Comparison of ENCODE assay signal across 1 cellular context in the genomic region with DNA sequence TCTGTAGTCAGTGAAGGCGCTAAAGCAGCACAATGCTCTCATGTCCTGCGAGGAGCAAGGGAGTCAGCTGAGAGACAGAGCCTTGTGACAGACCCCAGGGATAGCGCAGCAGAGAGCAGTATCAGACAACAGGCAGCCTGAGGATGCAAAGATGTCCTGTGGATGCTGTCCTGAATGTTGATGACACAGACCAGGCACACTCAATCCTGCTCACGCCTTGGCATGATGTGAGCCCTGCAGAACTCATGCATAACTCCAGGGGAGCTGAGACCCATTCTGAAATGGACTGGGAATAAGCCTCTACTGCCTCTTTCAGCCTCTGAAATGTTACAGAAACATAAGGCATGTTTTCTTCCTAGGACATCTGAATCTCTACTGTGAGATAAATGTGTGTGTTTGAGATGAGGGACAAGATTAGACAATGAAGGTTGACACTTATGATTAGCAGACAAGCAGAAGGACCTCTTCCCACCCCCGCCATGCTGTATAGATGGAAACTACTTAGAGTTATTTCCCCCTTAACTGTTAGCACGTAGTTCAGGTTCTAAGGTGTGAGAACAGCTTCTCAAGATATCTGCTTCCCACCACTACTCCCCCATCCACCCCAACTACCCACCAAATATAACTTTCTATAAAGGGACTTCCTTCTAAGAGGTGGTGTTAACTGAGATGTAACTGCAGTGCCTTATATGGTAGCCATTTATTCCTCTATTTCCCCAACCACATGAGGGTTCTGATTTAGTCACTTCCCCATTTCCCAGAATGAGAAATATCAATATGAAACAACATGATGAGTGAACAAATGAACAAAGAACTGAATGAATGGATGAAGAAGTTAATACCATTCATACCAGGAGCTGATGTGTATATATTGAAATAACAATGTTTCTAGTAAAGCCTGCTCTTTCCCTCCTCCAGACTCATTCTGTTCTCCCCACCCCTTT.
TF ChIP-seq lines count a peak whose summit lies in the region.

No MANE protein-coding gene starts in this region.

TF ChIP-seq in GM12878, 131 proteins besides CTCF, POLR2A, EP300 and RAD21 (continued from another document and continues in another):
- TF ChIP-seq HSF1 (IDR thresholded peaks at IDR 0.05; ENCODE audit: low read depth, low read length), result no peak
- TF ChIP-seq CBX3 (IDR thresholded peaks at IDR 0.05; ENCODE audit: borderline replicate concordance, low read depth), result no peak
- TF ChIP-seq JUND (IDR thresholded peaks at IDR 0.05; ENCODE audit: low read depth, low read length), result no peak
- TF ChIP-seq SREBF1 (IDR thresholded peaks at IDR 0.05; ENCODE audit: low read length), result no peak
- no peak; the same call in none of the 2 replicates for TF ChIP-seq ZNF687 (IDR thresholded peaks at IDR 0.05)
- TF ChIP-seq CHD4 (IDR thresholded peaks at IDR 0.05), result no peak
- TF ChIP-seq KAT2A (conservative IDR thresholded peaks at IDR 0.05; ENCODE audit: control insufficient read depth, low read depth, low read length), result no peak
- TF ChIP-seq WRNIP1 (IDR thresholded peaks at IDR 0.05; ENCODE audit: borderline replicate concordance, low read depth, low read length), result no peak
- TF ChIP-seq RUNX3 (IDR thresholded peaks at IDR 0.05; ENCODE audit: low read length), result no peak
- no peak for TF ChIP-seq KDM1A (IDR thresholded peaks at IDR 0.05; ENCODE audit: borderline replicate concordance)
- TF ChIP-seq, protein P1, sequence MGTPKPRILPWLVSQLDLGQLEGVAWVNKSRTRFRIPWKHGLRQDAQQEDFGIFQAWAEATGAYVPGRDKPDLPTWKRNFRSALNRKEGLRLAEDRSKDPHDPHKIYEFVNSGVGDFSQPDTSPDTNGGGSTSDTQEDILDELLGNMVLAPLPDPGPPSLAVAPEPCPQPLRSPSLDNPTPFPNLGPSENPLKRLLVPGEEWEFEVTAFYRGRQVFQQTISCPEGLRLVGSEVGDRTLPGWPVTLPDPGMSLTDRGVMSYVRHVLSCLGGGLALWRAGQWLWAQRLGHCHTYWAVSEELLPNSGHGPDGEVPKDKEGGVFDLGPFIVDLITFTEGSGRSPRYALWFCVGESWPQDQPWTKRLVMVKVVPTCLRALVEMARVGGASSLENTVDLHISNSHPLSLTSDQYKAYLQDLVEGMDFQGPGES (IDR thresholded peaks at IDR 0.05), result no peak
- peak; percentile 10; the same call in 1 of the 3 replicates for TF ChIP-seq POU2F2 (IDR thresholded peaks at IDR 0.05; ENCODE audit: borderline replicate concordance, low read depth, low read length)
- no peak for TF ChIP-seq RAD51 (IDR thresholded peaks at IDR 0.05)
- no peak for TF ChIP-seq PML (IDR thresholded peaks at IDR 0.05; ENCODE audit: low read length)
- TF ChIP-seq BACH1 (IDR thresholded peaks at IDR 0.05; ENCODE audit: borderline replicate concordance), result 0 out of 2 replicates have a peak, but pooled peaks have one; percentile 36
- no peak for TF ChIP-seq SMC3 (IDR thresholded peaks at IDR 0.05; ENCODE audit: borderline replicate concordance, low read length)
- peak; percentile 57; the same call in 1 of the 2 replicates for TF ChIP-seq TCF12 (IDR thresholded peaks at IDR 0.05; ENCODE audit: low read depth, low read length)
- TF ChIP-seq EED (IDR thresholded peaks at IDR 0.05; ENCODE audit: low read depth), result peak; percentile 86
- peak; percentile 92 for TF ChIP-seq ZBED1 (IDR thresholded peaks at IDR 0.05; ENCODE audit: borderline replicate concordance)
- TF ChIP-seq, protein P2, sequence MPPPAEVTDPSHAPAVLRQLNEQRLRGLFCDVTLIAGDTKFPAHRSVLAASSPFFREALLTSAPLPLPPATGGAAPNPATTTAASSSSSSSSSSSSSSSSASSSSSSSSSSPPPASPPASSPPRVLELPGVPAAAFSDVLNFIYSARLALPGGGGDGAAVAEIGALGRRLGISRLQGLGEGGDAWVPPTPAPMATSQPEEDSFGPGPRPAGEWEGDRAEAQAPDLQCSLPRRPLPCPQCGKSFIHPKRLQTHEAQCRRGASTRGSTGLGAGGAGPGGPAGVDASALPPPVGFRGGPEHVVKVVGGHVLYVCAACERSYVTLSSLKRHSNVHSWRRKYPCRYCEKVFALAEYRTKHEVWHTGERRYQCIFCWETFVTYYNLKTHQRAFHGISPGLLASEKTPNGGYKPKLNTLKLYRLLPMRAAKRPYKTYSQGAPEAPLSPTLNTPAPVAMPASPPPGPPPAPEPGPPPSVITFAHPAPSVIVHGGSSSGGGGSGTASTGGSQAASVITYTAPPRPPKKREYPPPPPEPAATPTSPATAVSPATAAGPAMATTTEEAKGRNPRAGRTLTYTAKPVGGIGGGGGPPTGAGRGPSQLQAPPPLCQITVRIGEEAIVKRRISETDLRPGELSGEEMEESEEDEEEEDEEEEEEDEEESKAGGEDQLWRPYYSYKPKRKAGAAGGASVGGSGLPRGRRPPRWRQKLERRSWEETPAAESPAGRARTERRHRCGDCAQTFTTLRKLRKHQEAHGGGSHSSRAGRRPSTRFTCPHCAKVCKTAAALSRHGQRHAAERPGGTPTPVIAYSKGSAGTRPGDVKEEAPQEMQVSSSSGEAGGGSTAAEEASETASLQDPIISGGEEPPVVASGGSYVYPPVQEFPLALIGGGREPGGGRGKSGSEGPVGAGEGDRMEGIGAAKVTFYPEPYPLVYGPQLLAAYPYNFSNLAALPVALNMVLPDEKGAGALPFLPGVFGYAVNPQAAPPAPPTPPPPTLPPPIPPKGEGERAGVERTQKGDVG (CRISPR knock-in tag; IDR thresholded peaks at IDR 0.05), result no peak
- TF ChIP-seq, protein P3, sequence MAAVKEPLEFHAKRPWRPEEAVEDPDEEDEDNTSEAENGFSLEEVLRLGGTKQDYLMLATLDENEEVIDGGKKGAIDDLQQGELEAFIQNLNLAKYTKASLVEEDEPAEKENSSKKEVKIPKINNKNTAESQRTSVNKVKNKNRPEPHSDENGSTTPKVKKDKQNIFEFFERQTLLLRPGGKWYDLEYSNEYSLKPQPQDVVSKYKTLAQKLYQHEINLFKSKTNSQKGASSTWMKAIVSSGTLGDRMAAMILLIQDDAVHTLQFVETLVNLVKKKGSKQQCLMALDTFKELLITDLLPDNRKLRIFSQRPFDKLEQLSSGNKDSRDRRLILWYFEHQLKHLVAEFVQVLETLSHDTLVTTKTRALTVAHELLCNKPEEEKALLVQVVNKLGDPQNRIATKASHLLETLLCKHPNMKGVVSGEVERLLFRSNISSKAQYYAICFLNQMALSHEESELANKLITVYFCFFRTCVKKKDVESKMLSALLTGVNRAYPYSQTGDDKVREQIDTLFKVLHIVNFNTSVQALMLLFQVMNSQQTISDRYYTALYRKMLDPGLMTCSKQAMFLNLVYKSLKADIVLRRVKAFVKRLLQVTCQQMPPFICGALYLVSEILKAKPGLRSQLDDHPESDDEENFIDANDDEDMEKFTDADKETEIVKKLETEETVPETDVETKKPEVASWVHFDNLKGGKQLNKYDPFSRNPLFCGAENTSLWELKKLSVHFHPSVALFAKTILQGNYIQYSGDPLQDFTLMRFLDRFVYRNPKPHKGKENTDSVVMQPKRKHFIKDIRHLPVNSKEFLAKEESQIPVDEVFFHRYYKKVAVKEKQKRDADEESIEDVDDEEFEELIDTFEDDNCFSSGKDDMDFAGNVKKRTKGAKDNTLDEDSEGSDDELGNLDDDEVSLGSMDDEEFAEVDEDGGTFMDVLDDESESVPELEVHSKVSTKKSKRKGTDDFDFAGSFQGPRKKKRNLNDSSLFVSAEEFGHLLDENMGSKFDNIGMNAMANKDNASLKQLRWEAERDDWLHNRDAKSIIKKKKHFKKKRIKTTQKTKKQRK (IDR thresholded peaks at IDR 0.05; ENCODE audit: low read depth, low read length), result no peak; the same call in 1 of the 2 replicates
- TF ChIP-seq MXI1 (IDR thresholded peaks at IDR 0.05; ENCODE audit: low read depth, low read length), result no peak
- peak; percentile 46; the same call in 1 of the 2 replicates for TF ChIP-seq CBFB (IDR thresholded peaks at IDR 0.05; ENCODE audit: low read depth)
- TF ChIP-seq NFYA (IDR thresholded peaks at IDR 0.05; ENCODE audit: borderline replicate concordance, low read depth, low read length), result no peak
- TF ChIP-seq ZSCAN29 (IDR thresholded peaks at IDR 0.05), result no peak
- TF ChIP-seq HCFC1 (IDR thresholded peaks at IDR 0.05; ENCODE audit: low read length), result no peak
- peak; percentile 51; the same call in 1 of the 2 replicates for TF ChIP-seq DPF2 (IDR thresholded peaks at IDR 0.05)
- no peak for TF ChIP-seq CEBPB (IDR thresholded peaks at IDR 0.05; ENCODE audit: borderline replicate concordance in 1 of 2, low read depth in 2 of 2, low read length in 2 of 2)
- no peak for TF ChIP-seq FOS (IDR thresholded peaks at IDR 0.05; ENCODE audit: borderline replicate concordance, extremely low read depth, insufficient read length)
- peak; percentile 39 for TF ChIP-seq RELA (IDR thresholded peaks at IDR 0.05; ENCODE audit: borderline replicate concordance, partially characterized antibody)
- TF ChIP-seq, protein P4, sequence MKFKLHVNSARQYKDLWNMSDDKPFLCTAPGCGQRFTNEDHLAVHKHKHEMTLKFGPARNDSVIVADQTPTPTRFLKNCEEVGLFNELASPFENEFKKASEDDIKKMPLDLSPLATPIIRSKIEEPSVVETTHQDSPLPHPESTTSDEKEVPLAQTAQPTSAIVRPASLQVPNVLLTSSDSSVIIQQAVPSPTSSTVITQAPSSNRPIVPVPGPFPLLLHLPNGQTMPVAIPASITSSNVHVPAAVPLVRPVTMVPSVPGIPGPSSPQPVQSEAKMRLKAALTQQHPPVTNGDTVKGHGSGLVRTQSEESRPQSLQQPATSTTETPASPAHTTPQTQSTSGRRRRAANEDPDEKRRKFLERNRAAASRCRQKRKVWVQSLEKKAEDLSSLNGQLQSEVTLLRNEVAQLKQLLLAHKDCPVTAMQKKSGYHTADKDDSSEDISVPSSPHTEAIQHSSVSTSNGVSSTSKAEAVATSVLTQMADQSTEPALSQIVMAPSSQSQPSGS (IDR thresholded peaks at IDR 0.05; ENCODE audit: low read length), result no peak
- TF ChIP-seq SP1 (IDR thresholded peaks at IDR 0.05; ENCODE audit: low read depth, low read length), result no peak
- TF ChIP-seq MEF2B (IDR thresholded peaks at IDR 0.05; ENCODE audit: partially characterized antibody, poor library complexity, severe bottlenecking), result peak; percentile 89
- TF ChIP-seq, protein P5, sequence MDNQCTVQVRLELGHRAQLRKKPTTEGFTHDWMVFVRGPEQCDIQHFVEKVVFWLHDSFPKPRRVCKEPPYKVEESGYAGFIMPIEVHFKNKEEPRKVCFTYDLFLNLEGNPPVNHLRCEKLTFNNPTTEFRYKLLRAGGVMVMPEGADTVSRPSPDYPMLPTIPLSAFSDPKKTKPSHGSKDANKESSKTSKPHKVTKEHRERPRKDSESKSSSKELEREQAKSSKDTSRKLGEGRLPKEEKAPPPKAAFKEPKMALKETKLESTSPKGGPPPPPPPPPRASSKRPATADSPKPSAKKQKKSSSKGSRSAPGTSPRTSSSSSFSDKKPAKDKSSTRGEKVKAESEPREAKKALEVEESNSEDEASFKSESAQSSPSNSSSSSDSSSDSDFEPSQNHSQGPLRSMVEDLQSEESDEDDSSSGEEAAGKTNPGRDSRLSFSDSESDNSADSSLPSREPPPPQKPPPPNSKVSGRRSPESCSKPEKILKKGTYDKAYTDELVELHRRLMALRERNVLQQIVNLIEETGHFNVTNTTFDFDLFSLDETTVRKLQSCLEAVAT (IDR thresholded peaks at IDR 0.05), result peak; percentile 87
- peak; percentile 76 for TF ChIP-seq CREM (IDR thresholded peaks at IDR 0.05; ENCODE audit: low read depth)
- peak; percentile 93 for TF ChIP-seq BCL3 (IDR thresholded peaks at IDR 0.05; ENCODE audit: borderline replicate concordance, insufficient read depth, low read depth, low read length, poor library complexity, severe bottlenecking)
